Comparison of ENCODE assay signal across 17 cellular contexts in the genomic region with DNA sequence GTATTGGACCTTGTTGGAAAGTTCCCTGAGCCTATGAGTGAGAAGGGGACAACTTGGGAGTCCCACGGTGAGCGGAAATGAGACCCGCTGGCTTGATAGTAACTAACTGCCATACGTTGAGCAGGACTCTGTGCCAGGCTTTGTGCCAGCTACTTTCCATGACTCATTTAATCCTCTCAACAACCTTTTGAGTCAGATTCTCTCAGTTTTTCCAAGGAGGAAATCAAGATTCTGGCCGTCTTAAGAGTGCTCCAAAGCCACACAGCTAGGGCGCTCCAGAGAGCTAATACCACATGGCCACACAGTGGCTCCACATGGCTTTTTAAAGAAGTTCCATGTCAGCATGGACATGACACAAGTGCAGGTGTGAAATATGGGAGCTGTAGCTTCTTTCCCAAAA. TPM values are rescaled to one million over a fixed set of nuclear protein-coding genes. Genes with fewer than 3 reads are reported as not detected.
DNase-seq lines count a peak whose midpoint lies in the region; ATAC-seq and TF ChIP-seq lines count a peak whose summit lies in the region.
"Had no signal": no experiment of that assay in that cellular context is flagged by ENCODE, and none has a peak within 500 bp of the region (broad histone marks: within the 10 kb centered on the region; RNA-seq: fewer than 3 reads in every experiment).

No MANE protein-coding gene starts in this region.

- ATAC-seq in foreskin keratinocyte (no peak), mucosa of descending colon (no peak)
- ATAC-seq: esophagus mucosa; stimulated activated naive B cell treated with anti-CD40 and anti-IgM and Interleukin-4, amounts not matched to agents 10 μg/mL and 1 μg/mL and 100 μg/mL, for 72 hours had no signal

- H3K9me3 ChIP-seq in mucosa of descending colon = no peaks in the 10 kb centered on the region
- H3K9me3 ChIP-seq: SJSA1, vagina had no signal

- in situ Hi-C loops in GM13976 (cut with MboI; ENCODE audit: low sequenced_read_pairs, unreplicated experiment) = loop anchor here (25.0 kb wide), 1 partner anchor 261 kb away; no protein-coding TSS in a partner anchor

- H3K36me3 Mint-ChIP-seq in activated CD4-positive, alpha-beta T cell treated with anti-CD3 and anti-CD28 coated beads, Interleukin-2, amount 10 ng/mL, durations not matched to agents 24 days and 14 days (ENCODE audit: low read depth) = peaks cover 27% of the 10 kb centered on the region

- intact Hi-C loops in activated CD4-positive, alpha-beta T cell treated with anti-CD3 and anti-CD28 coated beads, Interleukin-2, amount 10 ng/mL, durations not matched to agents 24 days and 14 days (cut with micrococcal nuclease) = no loop called here
- intact Hi-C loops in mucosa of descending colon (cut with DNase I, micrococcal nuclease) = no loop called here

- no peaks in the 10 kb centered on the region for H3K4me1 Mint-ChIP-seq in activated CD4-positive, alpha-beta T cell treated with anti-CD3 and anti-CD28 coated beads, Interleukin-2, amount 10 ng/mL, durations not matched to agents 24 days and 14 days

- H3K27me3 ChIP-seq in foreskin keratinocyte = no peaks in the 10 kb centered on the region
- H3K27me3 ChIP-seq: SJSA1, vagina had no signal

- no peak overlapping the region for H3K4me3 Mint-ChIP-seq in activated CD4-positive, alpha-beta T cell treated with anti-CD3 and anti-CD28 coated beads, Interleukin-2, amount 10 ng/mL, durations not matched to agents 24 days and 14 days
- H3K4me3 Mint-ChIP-seq: stimulated activated naive B cell treated with anti-CD40 and anti-IgM and Interleukin-4, amounts not matched to agents 10 μg/mL and 1 μg/mL and 100 μg/mL, for 72 hours had no signal

- H3K36me3 ChIP-seq in mucosa of descending colon (ENCODE audit: low read depth) = no peaks in the 10 kb centered on the region

- no peak overlapping the region for H3K27ac Mint-ChIP-seq in activated CD4-positive, alpha-beta T cell treated with anti-CD3 and anti-CD28 coated beads, Interleukin-2, amount 10 ng/mL, durations not matched to agents 24 days and 14 days
- H3K27ac Mint-ChIP-seq: stimulated activated naive B cell treated with anti-CD40 and anti-IgM and Interleukin-4, amounts not matched to agents 10 μg/mL and 1 μg/mL and 100 μg/mL, for 72 hours had no signal

- no peak overlapping the region for H3K4me3 ChIP-seq in mucosa of descending colon
- H3K4me3 ChIP-seq: coronary artery, SJSA1, vagina had no signal

- H3K27ac ChIP-seq in foreskin keratinocyte = no peak overlapping the region
- H3K27ac ChIP-seq: coronary artery, SJSA1, vagina, VCaP had no signal

- peaks cover 6% of the 10 kb centered on the region for H3K9me3 Mint-ChIP-seq in activated CD4-positive, alpha-beta T cell treated with anti-CD3 and anti-CD28 coated beads, Interleukin-2, amount 10 ng/mL, durations not matched to agents 24 days and 14 days

- no peaks in the 10 kb centered on the region for H3K4me1 ChIP-seq in foreskin keratinocyte
- H3K4me1 ChIP-seq in mucosa of descending colon (ENCODE audit: low read depth) = peaks cover 1% of the 10 kb centered on the region
- H3K4me1 ChIP-seq: SJSA1, vagina had no signal

- DNase-seq in activated CD4-positive, alpha-beta T cell treated with anti-CD3 and anti-CD28 coated beads for 48 hours = peak; percentile 22
- no peak for DNase-seq in activated CD4-positive, alpha-beta T cell treated with anti-CD3 and anti-CD28 coated beads, Interleukin-2, amount 10 ng/mL, durations not matched to agents 24 days and 14 days
- DNase-seq in GM13976 (ENCODE audit: low spot score) (peak; percentile 7), amniotic epithelial cell (ENCODE audit: low read depth) (peak; percentile 28), foreskin keratinocyte (peak in 1 of 2 donors; percentile 9), NCI-H1092 (lab: John Stamatoyannopoulos, UW) (no peak), mucosa of descending colon (no peak)
- no peak for DNase-seq in activated effector memory CD4-positive, alpha-beta T cell treated with anti-CD3 and anti-CD28 coated beads, Interleukin-2, amount 50 U/mL, for 16 hours
- DNase-seq: GDM1; NCI-H1092 treated with DMSO at 0.1 percent for 48 hours; NCI-H2171 treated with DMSO at 0.1 percent for 48 hours; stimulated activated naive B cell treated with anti-CD40 and anti-IgM and Interleukin-4, amounts not matched to agents 10 μg/mL and 1 μg/mL and 100 μg/mL, for 72 hours had no signal

- H3K27me3 Mint-ChIP-seq in activated CD4-positive, alpha-beta T cell treated with anti-CD3 and anti-CD28 coated beads, Interleukin-2, amount 10 ng/mL, durations not matched to agents 24 days and 14 days = no peaks in the 10 kb centered on the region
- H3K27me3 Mint-ChIP-seq: stimulated activated naive B cell treated with anti-CD40 and anti-IgM and Interleukin-4, amounts not matched to agents 10 μg/mL and 1 μg/mL and 100 μg/mL, for 72 hours had no signal

- no peak for TF ChIP-seq CTCF in GM13976 (IDR thresholded peaks at IDR 0.05; ENCODE audit: borderline replicate concordance, control extremely low read depth, extremely low read depth, insufficient read depth, missing control alignments)
- TF ChIP-seq CTCF in foreskin keratinocyte (conservative IDR thresholded peaks at IDR 0.05) = peak; percentile 26
- no peak for TF ChIP-seq CTCF in mucosa of descending colon (IDR thresholded peaks at IDR 0.05)

RNA-seq across cellular contexts. Expression of a gene that starts 55.7 kb away (rescaled TPM):
- total RNA-seq in activated CD4-positive, alpha-beta T cell treated with anti-CD3 and anti-CD28 coated beads, Interleukin-2, amount 10 ng/mL, durations not matched to agents 24 days and 14 days = 11.6 and 12.9 TPM in 2 replicates
- total RNA-seq in foreskin keratinocyte (5.7 and 5.9 TPM in 2 replicates), mucosa of descending colon (10 to 100 TPM; 13.2 to 14.4 (median 13.2) TPM)
- 2.6 and 2.9 TPM in 2 replicates for polyA plus RNA-seq in foreskin keratinocyte

Comparison
In these comparisons a context has a peak if more than half of its experiments do, and no peak if none do; other contexts are left out.
1. DNase-seq: peak in activated CD4-positive, alpha-beta T cell treated with anti-CD3 and anti-CD28 coated beads for 48 hours (single experiment), GM13976 (single experiment) and amniotic epithelial cell (single experiment); none in activated CD4-positive, alpha-beta T cell treated with anti-CD3 and anti-CD28 coated beads, Interleukin-2, amount 10 ng/mL, durations not matched to agents 24 days and 14 days (single experiment), NCI-H1092 (single experiment), mucosa of descending colon (0 of 3) and activated effector memory CD4-positive, alpha-beta T cell treated with anti-CD3 and anti-CD28 coated beads, Interleukin-2, amount 50 U/mL, for 16 hours (single experiment).